Comparison of ENCODE assay signal across 1 cellular context in the genomic region with DNA sequence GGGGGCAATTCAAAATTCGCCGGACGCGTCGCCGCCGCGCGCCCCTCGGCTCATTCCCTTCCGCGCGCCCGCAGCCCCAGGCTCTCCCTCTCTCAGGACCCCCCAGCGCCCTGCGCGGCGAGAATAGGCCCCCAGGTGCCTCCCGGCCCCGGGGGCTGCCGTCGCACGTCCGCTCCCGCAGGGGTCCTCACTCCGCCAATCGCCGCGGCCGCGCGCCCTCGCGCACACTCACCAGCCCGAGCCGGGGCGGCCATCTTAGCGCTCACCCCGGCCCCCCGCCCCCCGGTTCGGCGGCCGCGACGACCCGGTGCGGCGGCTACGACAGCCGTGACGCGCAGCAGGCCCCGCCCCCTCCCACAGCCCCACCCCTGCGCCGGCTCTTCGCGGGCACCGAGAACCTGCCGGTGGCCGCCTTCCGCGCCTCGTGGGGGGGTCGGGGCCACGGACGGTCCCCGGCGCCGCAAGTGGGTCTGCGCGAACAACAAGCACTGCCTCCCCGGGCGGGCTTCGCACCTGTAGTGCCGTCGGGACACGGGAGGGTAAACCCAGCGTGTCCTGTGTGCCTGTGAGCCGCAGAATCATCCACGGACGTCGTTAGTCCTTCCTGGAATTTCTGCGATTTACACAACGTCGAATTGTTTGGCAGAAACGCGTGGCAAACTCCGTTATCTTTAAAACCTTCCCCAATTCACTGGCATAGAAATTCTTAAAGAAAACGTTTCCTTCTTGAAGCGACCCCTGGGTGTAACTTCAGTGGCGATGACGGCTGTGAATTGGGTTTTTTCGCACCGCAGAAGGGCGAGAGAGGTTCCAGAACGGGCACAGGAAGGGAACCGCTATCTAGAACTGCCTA.
TF ChIP-seq lines count a peak whose summit lies in the region.

No MANE protein-coding gene starts in this region.

TF ChIP-seq in H1, 55 proteins besides CTCF, POLR2A, EP300 and RAD21 (continued from another document):
- TF ChIP-seq KDM1A (IDR thresholded peaks at IDR 0.05; ENCODE audit: borderline replicate concordance, low read length) = 0 out of 2 replicates have a peak, but pooled peaks have one; percentile 48
- TF ChIP-seq MAX (IDR thresholded peaks at IDR 0.05) = no peak; the same call in 1 of the 2 replicates
- TF ChIP-seq BRCA1 (IDR thresholded peaks at IDR 0.05; ENCODE audit: low read depth, low read length) = no peak
- TF ChIP-seq KDM4A (IDR thresholded peaks at IDR 0.05; ENCODE audit: low read depth, low read length, severe bottlenecking) = peak; percentile 36
- no peak for TF ChIP-seq RNF2 (IDR thresholded peaks at IDR 0.05; ENCODE audit: borderline replicate concordance, low read depth, low read length, missing control alignments, poor library complexity, severe bottlenecking)
- TF ChIP-seq YY1 (IDR thresholded peaks at IDR 0.05; ENCODE audit: low read depth, low read length) = peak; percentile 92
- TF ChIP-seq, protein P1, sequence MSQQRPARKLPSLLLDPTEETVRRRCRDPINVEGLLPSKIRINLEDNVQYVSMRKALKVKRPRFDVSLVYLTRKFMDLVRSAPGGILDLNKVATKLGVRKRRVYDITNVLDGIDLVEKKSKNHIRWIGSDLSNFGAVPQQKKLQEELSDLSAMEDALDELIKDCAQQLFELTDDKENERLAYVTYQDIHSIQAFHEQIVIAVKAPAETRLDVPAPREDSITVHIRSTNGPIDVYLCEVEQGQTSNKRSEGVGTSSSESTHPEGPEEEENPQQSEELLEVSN (IDR thresholded peaks at IDR 0.05) = 0 out of 2 replicates have a peak, but pooled peaks have one; percentile 22
- peak; percentile 55; the same call in 1 of the 2 replicates for TF ChIP-seq TBP (IDR thresholded peaks at IDR 0.05; ENCODE audit: low read depth, low read length)
- no peak for TF ChIP-seq CHD2 (IDR thresholded peaks at IDR 0.05; ENCODE audit: low read length)
- no peak for TF ChIP-seq RFX5 (IDR thresholded peaks at IDR 0.05; ENCODE audit: borderline replicate concordance, low read depth, low read length)
- TF ChIP-seq, protein P2, sequence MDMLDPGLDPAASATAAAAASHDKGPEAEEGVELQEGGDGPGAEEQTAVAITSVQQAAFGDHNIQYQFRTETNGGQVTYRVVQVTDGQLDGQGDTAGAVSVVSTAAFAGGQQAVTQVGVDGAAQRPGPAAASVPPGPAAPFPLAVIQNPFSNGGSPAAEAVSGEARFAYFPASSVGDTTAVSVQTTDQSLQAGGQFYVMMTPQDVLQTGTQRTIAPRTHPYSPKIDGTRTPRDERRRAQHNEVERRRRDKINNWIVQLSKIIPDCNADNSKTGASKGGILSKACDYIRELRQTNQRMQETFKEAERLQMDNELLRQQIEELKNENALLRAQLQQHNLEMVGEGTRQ (IDR thresholded peaks at IDR 0.05; ENCODE audit: low read length) = no peak
- TF ChIP-seq BACH1 (IDR thresholded peaks at IDR 0.05; ENCODE audit: low read length) = peak; percentile 42; the same call in 1 of the 2 replicates
- no peak for TF ChIP-seq SIX5 (IDR thresholded peaks at IDR 0.05; ENCODE audit: low read depth, low read length)
- peak; percentile 73 for TF ChIP-seq POLR2AphosphoS5 (IDR thresholded peaks at IDR 0.05; ENCODE audit: low read depth, low read length)
- TF ChIP-seq ASH2L (IDR thresholded peaks at IDR 0.05; ENCODE audit: low read length) = peak; percentile 97
- TF ChIP-seq SP4 (IDR thresholded peaks at IDR 0.05; ENCODE audit: low read length) = no peak; the same call in 1 of the 2 replicates
- no peak for TF ChIP-seq SUZ12 (IDR thresholded peaks at IDR 0.05; ENCODE audit: low read length)
- 0 out of 2 replicates have a peak, but pooled peaks have one; percentile 21 for TF ChIP-seq ATF2 (IDR thresholded peaks at IDR 0.05; ENCODE audit: low read length)
- TF ChIP-seq HDAC2 (IDR thresholded peaks at IDR 0.05; ENCODE audit: borderline replicate concordance in 1 of 2, low read depth in 2 of 2, low read length in 2 of 2) = 0 out of 4 replicates have a peak, but pooled peaks of 1 of the 2 experiments have one; percentile 58
- no peak for TF ChIP-seq JUN (IDR thresholded peaks at IDR 0.05; ENCODE audit: low read depth, low read length)
- TF ChIP-seq SIN3A (conservative IDR thresholded peaks at IDR 0.05 in 1 of 2, IDR thresholded peaks at IDR 0.05 in 1 of 2; ENCODE audit: low read depth in 1 of 2, low read length in 2 of 2) = peak in 1 of 2 experiments; percentile 58; a peak in 1 of 4 replicates
- no peak for TF ChIP-seq KDM5A (IDR thresholded peaks at IDR 0.05; ENCODE audit: low read length)
- TF ChIP-seq CEBPB (IDR thresholded peaks at IDR 0.05; ENCODE audit: low read depth, low read length) = no peak
- no peak for TF ChIP-seq SP2 (IDR thresholded peaks at IDR 0.05; ENCODE audit: low read length)
- TF ChIP-seq TCF12 (IDR thresholded peaks at IDR 0.05; ENCODE audit: low read depth, low read length) = no peak
- peak; percentile 90 for TF ChIP-seq CREB1 (IDR thresholded peaks at IDR 0.05)
